Comparison of ENCODE assay signal across 29 cellular contexts in the genomic region with DNA sequence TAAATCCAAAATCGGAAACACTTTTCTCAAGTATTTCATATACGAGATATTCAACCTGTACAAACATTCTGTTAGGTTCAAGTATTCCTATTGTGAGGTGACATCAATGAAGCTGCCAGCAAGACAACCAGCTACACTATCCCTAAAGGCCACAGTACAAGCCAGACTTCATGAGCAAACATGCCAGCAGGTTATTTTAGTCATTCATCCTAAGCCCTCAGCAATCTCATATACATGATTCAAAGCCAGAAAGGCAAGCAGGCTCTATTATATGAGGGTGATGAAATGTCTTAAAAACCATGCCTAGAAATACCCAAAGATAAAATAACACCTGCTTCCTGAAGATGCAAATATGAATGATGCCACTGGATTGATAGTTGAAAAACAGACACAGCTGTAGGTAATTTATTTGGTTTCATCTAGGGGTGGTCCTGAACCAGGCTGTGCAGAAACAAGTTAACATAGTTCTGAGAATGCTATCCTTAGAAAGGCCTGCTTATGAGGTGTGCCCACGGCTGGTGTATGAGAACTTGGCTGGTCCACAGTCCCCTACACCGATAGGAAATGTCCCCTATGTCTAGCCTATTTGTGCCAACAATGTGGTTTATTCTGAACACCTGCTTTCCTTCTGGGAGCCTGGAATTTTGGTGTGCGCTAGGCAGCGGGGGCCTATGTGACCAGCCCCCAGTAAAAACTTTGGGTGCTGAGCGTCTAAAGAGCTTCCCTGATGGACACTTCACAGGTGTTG. TPM values are rescaled to one million over a fixed set of nuclear protein-coding genes. Genes with fewer than 3 reads are reported as not detected.
A peak's percentile ranks its signal among the peaks of the same experiment; 100 is the strongest.
DNase-seq lines count a peak whose midpoint lies in the region; ATAC-seq and TF ChIP-seq lines count a peak whose summit lies in the region.
"Had no signal": no experiment of that assay in that cellular context is flagged by ENCODE, and none has a peak within 500 bp of the region (broad histone marks: within the 10 kb centered on the region; RNA-seq: fewer than 3 reads in every experiment).

No MANE protein-coding gene starts in this region.

- whole genome bisulfite sequencing in heart left ventricle, 4 donors: 71 to 78% (median 75%) methylated on average over 7 of the region's 7 CpGs
- 85% methylated on average over 3 of the region's 7 CpGs for WGBS in right lobe of liver (ENCODE audit: insufficient coverage, low coverage, low lambda C conversion rate, missing lambda C conversion rate)

- H3K9me3 ChIP-seq in heart left ventricle (no peaks in the 10 kb centered on the region), right atrium auricular region (no peaks in the 10 kb centered on the region), right lobe of liver (no peaks in the 10 kb centered on the region)
- H3K9me3 ChIP-seq: esophagus squamous epithelium, SK-N-SH, tibial nerve had no signal

- H3K36me3 ChIP-seq in heart left ventricle (peaks cover 0 to 13% (median 0%) of the 10 kb centered on the region in 9 donors), right atrium auricular region (no peaks in the 10 kb centered on the region), right lobe of liver (no peaks in the 10 kb centered on the region)

- TF ChIP-seq CTCF in heart left ventricle (IDR thresholded peaks at IDR 0.05): no peak
- TF ChIP-seq CTCF in right atrium auricular region (IDR thresholded peaks at IDR 0.05): no peak
- TF ChIP-seq CTCF in VCaP (conservative IDR thresholded peaks at IDR 0.05): no peak
- no peak for TF ChIP-seq CTCF in right lobe of liver (IDR thresholded peaks at IDR 0.05)

- peak overlapping the region in 6 of 12 donors; percentile 1 to 67 (median 30) for H3K27ac ChIP-seq in heart left ventricle
- H3K27ac ChIP-seq in right atrium auricular region: no peak overlapping the region
- peak overlapping the region; percentile 82 for H3K27ac ChIP-seq in VCaP
- no peak overlapping the region for H3K27ac ChIP-seq in right lobe of liver
- H3K27ac ChIP-seq: esophagus squamous epithelium, RWPE1, tibial nerve had no signal

- TF ChIP-seq POLR2A in heart left ventricle (IDR thresholded peaks at IDR 0.05): no peak
- TF ChIP-seq POLR2A in right lobe of liver (IDR thresholded peaks at IDR 0.05): no peak

- intact Hi-C loops in heart left ventricle (cut with DNase I) (loop anchor here in 1 of 10 donors (10.0 kb wide), 1 partner anchor 449 kb away; no protein-coding TSS in a partner anchor), left colon (cut with DNase I, micrococcal nuclease) (no loop called here), right lobe of liver (cut with DNase I) (no loop called here)

- H3K27me3 ChIP-seq in heart left ventricle (no peaks in the 10 kb centered on the region), right atrium auricular region (no peaks in the 10 kb centered on the region), right lobe of liver (no peaks in the 10 kb centered on the region)
- H3K27me3 ChIP-seq: esophagus squamous epithelium, tibial nerve had no signal

- ATAC-seq in heart left ventricle: peak; percentile 91 to 92 (median 92)
- peak; percentile 15 for ATAC-seq in left colon
- ATAC-seq in right lobe of liver: no peak
- ATAC-seq in GM18861 (IDR thresholded peaks at IDR 0.05; ENCODE audit: unreplicated experiment): no peak
- ATAC-seq in HG02610 (IDR thresholded peaks at IDR 0.05; ENCODE audit: unreplicated experiment): no peak
- ATAC-seq: activated CD8-positive, alpha-beta T cell treated with anti-CD3 and anti-CD28 coated beads for 36 hours; naive thymus-derived CD8-positive, alpha-beta T cell; T-helper 17 cell had no signal

- H3K4me3 ChIP-seq in heart left ventricle (no peak overlapping the region), right atrium auricular region (no peak overlapping the region), right lobe of liver (no peak overlapping the region)
- H3K4me3 ChIP-seq: esophagus squamous epithelium, tibial nerve had no signal

- peak in 1 of 5 donors; percentile 14 for DNase-seq in heart left ventricle
- no peak for DNase-seq in right atrium auricular region (ENCODE audit: low spot score)
- DNase-seq in left colon: no peak
- no peak for DNase-seq in right lobe of liver
- no peak for DNase-seq in SKM-1 treated with dmso at 0.1 percent for 144 hours (lab: John Stamatoyannopoulos, UW; ENCODE audit: unreplicated experiment)
- DNase-seq: activated CD4-positive, CD25-positive, alpha-beta regulatory T cell treated with anti-CD3 and anti-CD28 coated beads, Interleukin-2, amount 50 U/mL, for 72 hours; activated CD8-positive, alpha-beta T cell treated with anti-CD3 and anti-CD28 coated beads for 36 hours; anterior cingulate cortex; caudate nucleus; esophagus squamous epithelium; foreskin melanocyte; GDM1; hypothalamus; immature natural killer cell; Karpas-422; mesendoderm; MV-4-11; naive thymus-derived CD8-positive, alpha-beta T cell; NCI-H1694 treated with DMSO at 0.1 percent for 48 hours; NCI-H2171; occipital lobe; SK-N-SH; stimulated activated CD4-positive, alpha-beta T cell treated with anti-CD3 and anti-CD28 coated beads, Interleukin-2, amount 100 ng/mL, for 48 hours; T-helper 17 cell had no signal

- H3K4me1 ChIP-seq in heart left ventricle (peaks cover 0 to 8% (median 0%) of the 10 kb centered on the region in 12 donors), right atrium auricular region (no peaks in the 10 kb centered on the region), right lobe of liver (no peaks in the 10 kb centered on the region)
- H3K4me1 ChIP-seq: esophagus squamous epithelium, tibial nerve had no signal

RNA-seq across cellular contexts. Expression of gene KIDINS220, which starts 48.2 kb away (rescaled TPM):
- total RNA-seq in heart left ventricle (100 to 1,000 TPM in 1 of 9 donors, 10 to 100 TPM in 8; 56.5 to 108 (median 80.2) TPM), right atrium auricular region (10 to 100 TPM; 36.1 to 49.9 TPM), left colon (10 to 100 TPM; 46.5 to 48.0 TPM), right lobe of liver (10 to 100 TPM; 17.0 to 24.8 (median 21.5) TPM)
- 10 to 100 TPM; 22.7 to 38.4 TPM for polyA plus RNA-seq in heart left ventricle

Comparison
In these comparisons a context has a peak if more than half of its experiments do, and no peak if none do; other contexts are left out.
1. ATAC-seq: peak in heart left ventricle (4 of 4) and left colon (single experiment); none in right lobe of liver (0 of 4), GM18861 (single experiment) and HG02610 (single experiment).